9 cellular contexts compared by ENCODE assay signal in genomic region chr14:77301103-77301502, GRCh38. TPM values are rescaled to one million over a fixed set of nuclear protein-coding genes. Genes with fewer than 3 reads are reported as not detected.
DNase-seq lines count a peak whose midpoint lies in the region; ATAC-seq and TF ChIP-seq lines count a peak whose summit lies in the region.
"Had no signal": no experiment of that assay in that cellular context is flagged by ENCODE, and none has a peak within 500 bp of the region (broad histone marks: within the 10 kb centered on the region; RNA-seq: fewer than 3 reads in every experiment).

No MANE protein-coding gene starts in this region.

- no peak overlapping the region for H3K4me2 ChIP-seq in OCI-LY7 (ENCODE audit: low read length)

- no peaks in the 10 kb centered on the region for H3K9me2 ChIP-seq in OCI-LY7 (ENCODE audit: insufficient read depth, low read length)

- WGBS in upper lobe of left lung, 2 donors, result 58 to 59% methylated on average over 8 to 10 of the region's 10 CpGs

- POLR2A ChIA-PET in OCI-LY7 (lab: Charles Lee), result interaction anchor here (0.6 to 0.9 kb wide), 2 partner anchors 8 to 89 kb away, joined by 3 to 4 read pairs; no protein-coding TSS in a partner anchor

- H4K20me1 ChIP-seq in OCI-LY7 (ENCODE audit: insufficient read depth, low read length), result no peaks in the 10 kb centered on the region

- in situ Hi-C loops in Caki2 (cut with HindIII; ENCODE audit: low pct_unique_long_range_greater_than_20kb, low sequenced_read_pairs), result no loop called here

- TF ChIP-seq CTCF in OCI-LY7 (conservative IDR thresholded peaks at IDR 0.05; ENCODE audit: low read length) (peak; percentile 91), upper lobe of left lung (IDR thresholded peaks at IDR 0.05) (peak; percentile 41 to 71 (median 58))

- no peaks in the 10 kb centered on the region for H3K79me2 ChIP-seq in OCI-LY7 (ENCODE audit: insufficient read depth, low read depth, low read length)

- H3K4me3 ChIP-seq in OCI-LY7 (ENCODE audit: low read depth, low read length, poor library complexity, severe bottlenecking) (no peak overlapping the region), upper lobe of left lung (no peak overlapping the region)
- H3K4me3 ChIP-seq: SK-N-MC had no signal

- ATAC-seq in HG02763 (IDR thresholded peaks at IDR 0.05; ENCODE audit: unreplicated experiment) (peak; percentile 40), upper lobe of left lung (ENCODE audit: low FRiP score in 2 of 2) (peak in 1 of 2 donors; percentile 71)

- H3K27ac ChIP-seq in OCI-LY7 (ENCODE audit: low read depth, low read length, poor library complexity, severe bottlenecking), result no peak overlapping the region
- no peak overlapping the region for H3K27ac ChIP-seq in upper lobe of left lung
- H3K27ac ChIP-seq: SK-N-MC had no signal

- no peaks in the 10 kb centered on the region for H3K4me1 ChIP-seq in OCI-LY7 (ENCODE audit: insufficient read depth, low read length, poor library complexity, severe bottlenecking)
- H3K4me1 ChIP-seq in upper lobe of left lung, result peaks cover 5 to 15% (median 8%) of the 10 kb centered on the region in 4 donors

- CTCF ChIA-PET in OCI-LY7 (lab: Charles Lee; ENCODE audit: unreplicated experiment), result no interaction called here

- H3K36me3 ChIP-seq in OCI-LY7 (ENCODE audit: insufficient read depth, low read length) (peaks cover 2% of the 10 kb centered on the region), upper lobe of left lung (peaks cover 0 to 66% (median 18%) of the 10 kb centered on the region in 4 donors)

- no peak for TF ChIP-seq EP300 in upper lobe of left lung (IDR thresholded peaks at IDR 0.05)

- intact Hi-C loops in OCI-LY7 (cut with micrococcal nuclease; ENCODE audit: unreplicated experiment), result loop anchor here (5.0 kb wide), 1 partner anchor 251 kb away; no protein-coding TSS in a partner anchor

- DNase-seq in Caki2 (ENCODE audit: low read depth) (peak; percentile 64), OCI-LY7 (ENCODE audit: low spot score) (peak; percentile 70), foreskin melanocyte (peak; percentile 72), occipital lobe (lab: John Stamatoyannopoulos, UW) (peak; percentile 60), upper lobe of left lung (peak in 1 of 2 donors; percentile 49), cerebellar nuclear complex (lab: John Stamatoyannopoulos, UW) (no peak)
- DNase-seq in activated T-helper 9 cell treated with anti-CD3 and anti-CD28 coated beads, Interleukin-2, amount 50 U/mL, for 16 hours (ENCODE audit: low read depth), result peak; percentile 19

- H3K9me3 ChIP-seq in OCI-LY7 (ENCODE audit: low read length) (no peaks in the 10 kb centered on the region), upper lobe of left lung (no peaks in the 10 kb centered on the region)

- no peak overlapping the region for H2AFZ ChIP-seq in OCI-LY7 (ENCODE audit: low read length)

- no peak for TF ChIP-seq POLR2A in upper lobe of left lung (IDR thresholded peaks at IDR 0.05)

- no peaks in the 10 kb centered on the region for H3K27me3 ChIP-seq in upper lobe of left lung

- BruUV-seq in OCI-LY7 (replicated peaks; lab: Mats Ljungman, UMichigan), result no TSS peak

RNA-seq across cellular contexts. Expression of gene POMT2, which starts 19.6 kb away (rescaled TPM):
- 9.4 and 27.4 TPM in 2 replicates for total RNA-seq in Caki2 (2014; rRNA removed; shearing (Covaris generic); ENCODE audit: low replicate concordance)
- 5.9 and 8.2 TPM in 2 replicates for total RNA-seq in OCI-LY7 (2014; rRNA removed; shearing (Covaris generic))
- total RNA-seq in OCI-LY7 (2022), result 28.3 and 31.4 TPM in 2 replicates
- 11.5 TPM for total RNA-seq in occipital lobe
- 10 to 100 TPM; 14.6 to 36.7 (median 25.4) TPM for total RNA-seq in upper lobe of left lung

RNA-seq across cellular contexts. Expression of gene GSTZ1, which starts 19.7 kb away (rescaled TPM):
- total RNA-seq in Caki2 (2014; rRNA removed; shearing (Covaris generic); ENCODE audit: low replicate concordance), result 42.0 and 49.7 TPM in 2 replicates
- 39.9 and 43.0 TPM in 2 replicates for total RNA-seq in OCI-LY7 (2014; rRNA removed; shearing (Covaris generic))
- total RNA-seq in OCI-LY7 (2022), result 53.6 and 55.6 TPM in 2 replicates
- total RNA-seq in occipital lobe, result 6.7 TPM
- total RNA-seq in upper lobe of left lung, result 10 to 100 TPM; 12.4 to 35.6 (median 19.0) TPM

RNA-seq across cellular contexts. Expression of gene NGB, which starts 30.1 kb away (rescaled TPM):
- 0.07 TPM in 1 of 2 replicates, not detected in the other for total RNA-seq in Caki2 (2014; rRNA removed; shearing (Covaris generic); ENCODE audit: low replicate concordance)
- not detected in 2 replicates for total RNA-seq in OCI-LY7 (2014; rRNA removed; shearing (Covaris generic))
- total RNA-seq in OCI-LY7 (2022) (not detected in 2 replicates), occipital lobe (4.1 TPM), upper lobe of left lung (under 1 TPM in 1 of 6 donors, not detected in 5; 0.30 TPM)

Comparison
In these comparisons a context has a peak if more than half of its experiments do, and no peak if none do; other contexts are left out.
1. DNase-seq: peak in Caki2 (single experiment), OCI-LY7 (single experiment), activated T-helper 9 cell treated with anti-CD3 and anti-CD28 coated beads, Interleukin-2, amount 50 U/mL, for 16 hours (single experiment), foreskin melanocyte (single experiment) and occipital lobe (single experiment); none in cerebellar nuclear complex (0 of 2).